In genomic region chr6:42996513-42996912, GRCh38 we compare ENCODE assay signal across 1 cellular context.
TF ChIP-seq lines count a peak whose summit lies in the region.

No MANE protein-coding gene starts in this region.

TF ChIP-seq in HepG2, 621 proteins besides CTCF, POLR2A, EP300 and RAD21:
- TF ChIP-seq ZNF790 (CRISPR knock-in tag; IDR thresholded peaks at IDR 0.05; ENCODE audit: borderline replicate concordance) = no peak
- no peak for TF ChIP-seq ZNF614 (CRISPR knock-in tag; IDR thresholded peaks at IDR 0.05; ENCODE audit: borderline replicate concordance)
- 0 out of 2 replicates have a peak, but pooled peaks have one; percentile 7 for TF ChIP-seq ARID3A (IDR thresholded peaks at IDR 0.05; ENCODE audit: low read depth, low read length)
- no peak for TF ChIP-seq ZNF142 (CRISPR knock-in tag; IDR thresholded peaks at IDR 0.05)
- TF ChIP-seq ZC3H4 (CRISPR knock-in tag; IDR thresholded peaks at IDR 0.05; ENCODE audit: borderline replicate concordance) = no peak
- no peak for TF ChIP-seq KDM3A (CRISPR knock-in tag; IDR thresholded peaks at IDR 0.05; ENCODE audit: low read depth)
- no peak for TF ChIP-seq ETS1 (CRISPR knock-in tag; IDR thresholded peaks at IDR 0.05)
- peak; percentile 81 for TF ChIP-seq HNRNPUL1 (IDR thresholded peaks at IDR 0.05; ENCODE audit: low read depth, low read length)
- TF ChIP-seq ZMAT5 (CRISPR knock-in tag; IDR thresholded peaks at IDR 0.05; ENCODE audit: borderline replicate concordance, low read depth) = no peak
- no peak for TF ChIP-seq ZNF282 (IDR thresholded peaks at IDR 0.05; ENCODE audit: partially characterized antibody)
- 0 out of 2 replicates have a peak, but pooled peaks have one; percentile 5 for TF ChIP-seq STAG1 (CRISPR knock-in tag; IDR thresholded peaks at IDR 0.05)
- TF ChIP-seq SRSF4 (IDR thresholded peaks at IDR 0.05; ENCODE audit: low read depth, low read length, poor library complexity, severe bottlenecking) = no peak
- no peak for TF ChIP-seq GFI1 (CRISPR knock-in tag; IDR thresholded peaks at IDR 0.05; ENCODE audit: borderline replicate concordance)
- TF ChIP-seq CEBPG (CRISPR knock-in tag; IDR thresholded peaks at IDR 0.05) = peak; percentile 55
- no peak for TF ChIP-seq MTA1 (CRISPR knock-in tag; IDR thresholded peaks at IDR 0.05; ENCODE audit: borderline replicate concordance)
- TF ChIP-seq PHF8 (CRISPR knock-in tag; IDR thresholded peaks at IDR 0.05) = no peak
- 0 out of 2 replicates have a peak, but pooled peaks have one; percentile 18 for TF ChIP-seq HNF1A (IDR thresholded peaks at IDR 0.05; ENCODE audit: low read depth)
- no peak for TF ChIP-seq HNF1A (CRISPR knock-in tag; IDR thresholded peaks at IDR 0.05; ENCODE audit: borderline replicate concordance)
